1 cellular context compared by ENCODE assay signal in genomic region chr16:22642689-22643088, GRCh38.
TF ChIP-seq lines count a peak whose summit lies in the region.

No MANE protein-coding gene starts in this region.

TF ChIP-seq in GM23338, 12 proteins besides CTCF, POLR2A, EP300 and RAD21 (continued from another document):
- TF ChIP-seq, protein P1, sequence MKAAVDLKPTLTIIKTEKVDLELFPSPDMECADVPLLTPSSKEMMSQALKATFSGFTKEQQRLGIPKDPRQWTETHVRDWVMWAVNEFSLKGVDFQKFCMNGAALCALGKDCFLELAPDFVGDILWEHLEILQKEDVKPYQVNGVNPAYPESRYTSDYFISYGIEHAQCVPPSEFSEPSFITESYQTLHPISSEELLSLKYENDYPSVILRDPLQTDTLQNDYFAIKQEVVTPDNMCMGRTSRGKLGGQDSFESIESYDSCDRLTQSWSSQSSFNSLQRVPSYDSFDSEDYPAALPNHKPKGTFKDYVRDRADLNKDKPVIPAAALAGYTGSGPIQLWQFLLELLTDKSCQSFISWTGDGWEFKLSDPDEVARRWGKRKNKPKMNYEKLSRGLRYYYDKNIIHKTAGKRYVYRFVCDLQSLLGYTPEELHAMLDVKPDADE (IDR thresholded peaks at IDR 0.05) = no peak
TF ChIP-seq in GM23338: peak in this region for 0.
